ENCODE assay signal across 8 cellular contexts in genomic region chr4:39527296-39528055, GRCh38. TPM values are rescaled to one million over a fixed set of nuclear protein-coding genes. Genes with fewer than 3 reads are reported as not detected.
A peak's percentile ranks its signal among the peaks of the same experiment; 100 is the strongest.
DNase-seq lines count a peak whose midpoint lies in the region; ATAC-seq lines count a peak whose summit lies in the region.

Gene UGDH (minus strand): TSS chr4:39527439. CDS start chr4:39521512, 5,927 bp downstream.

- DNase-seq in COLO668 (lab: John Stamatoyannopoulos, UW; ENCODE audit: unreplicated experiment) (peak; percentile 98), HS-5 (ENCODE audit: low read depth) (peak; percentile 84), lung microvascular endothelial cell (ENCODE audit: low read depth in 2 of 2) (peak; percentile 97 to 98)
- DNase-seq in NK-92 treated with Interleukin-12 subunit alpha and Interleukin-12 subunit beta, amount 100 ng/mL, for 24 hours (lab: John Stamatoyannopoulos, UW), result peak; percentile 88
- peak; percentile 96 for DNase-seq in activated CD8-positive, alpha-beta memory T cell treated with anti-CD3 and anti-CD28 coated beads for 24 hours
- DNase-seq in effector CD8-positive, alpha-beta T cell (lab: John Stamatoyannopoulos, UW), result peak; percentile 84
- peak; percentile 81 to 89 (median 84) for DNase-seq in stimulated activated CD4-positive, alpha-beta T cell treated with anti-CD3 and anti-CD28 coated beads, TNF-alpha, amount 100 ng/mL, for 48 hours (ENCODE audit: low read depth in 3 of 3)

- peak; percentile 93 for ATAC-seq in GM19468 (IDR thresholded peaks at IDR 0.05; ENCODE audit: extremely low read depth, unreplicated experiment)

RNA-seq across cellular contexts. Expression of gene UGDH, which starts in this region (rescaled TPM):
- 25.5 and 28.2 TPM in 2 replicates for total RNA-seq in lung microvascular endothelial cell

Comparison
In these comparisons a context has a peak if more than half of its experiments do, and no peak if none do; other contexts are left out.
1. Peak in every context shown above with its lines: DNase-seq and ATAC-seq.